In the genomic region with DNA sequence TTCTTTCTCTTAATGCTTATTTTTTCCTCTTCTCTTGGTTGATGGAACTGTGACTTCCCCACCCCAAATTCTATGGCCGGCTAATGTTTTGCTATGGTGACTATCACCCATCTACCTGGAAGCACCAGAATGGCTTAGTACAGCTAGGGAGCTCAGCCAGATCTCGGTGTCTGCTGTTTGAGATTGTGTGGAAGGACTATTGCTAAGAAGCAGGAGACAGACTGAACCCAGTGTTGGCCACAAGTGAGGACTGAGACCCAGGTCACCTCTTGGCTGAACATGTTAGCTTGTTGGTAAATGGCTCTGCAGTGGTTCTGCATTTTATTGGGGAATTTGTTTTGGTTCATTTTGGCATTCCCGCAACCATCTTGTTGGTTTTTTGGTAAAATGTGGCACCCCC, we compare ENCODE assay signal across 9 cellular contexts. TPM values are rescaled to one million over a fixed set of nuclear protein-coding genes. Genes with fewer than 3 reads are reported as not detected.
DNase-seq lines count a peak whose midpoint lies in the region; ATAC-seq and TF ChIP-seq lines count a peak whose summit lies in the region.
"Had no signal": no experiment of that assay in that cellular context is flagged by ENCODE, and none has a peak within 500 bp of the region (broad histone marks: within the 10 kb centered on the region; RNA-seq: fewer than 3 reads in every experiment).

No MANE protein-coding gene starts in this region.

- WGBS in HUES64: 60% methylated on average over 2 of the region's 3 CpGs

- TF ChIP-seq CTCF in AG04449 (IDR thresholded peaks at IDR 0.05; ENCODE audit: insufficient read depth, low read length, missing control alignments) (no peak), chondrocyte (IDR thresholded peaks at IDR 0.05) (no peak)

- in situ Hi-C loops in ACHN (cut with HindIII; ENCODE audit: low pct_ligation_motif_present, low pct_unique_long_range_greater_than_20kb, low sequenced_read_pairs): no loop called here

- H3K4me3 ChIP-seq in AG04449 (ENCODE audit: low read depth, low read length): peak overlapping the region; percentile 46
- peak overlapping the region; percentile 63 for H3K4me3 ChIP-seq in HUES64 (ENCODE audit: low read length)
- peak overlapping the region; percentile 8 for H3K4me3 ChIP-seq in naive thymus-derived CD4-positive, alpha-beta T cell (ENCODE audit: low read length)

- H3K27me3 Mint-ChIP-seq in chondrocyte (ENCODE audit: low read depth): no peaks in the 10 kb centered on the region
- H3K27me3 Mint-ChIP-seq in naive thymus-derived CD4-positive, alpha-beta T cell: peaks cover 0 to 14% (median 0%) of the 10 kb centered on the region in 5 donors

- peak overlapping the region; percentile 27 for H3K9ac ChIP-seq in HUES64 (ENCODE audit: low read depth, low read length)

- ATAC-seq in naive thymus-derived CD4-positive, alpha-beta T cell: no peak
- ATAC-seq in GM18505 (IDR thresholded peaks at IDR 0.05; ENCODE audit: unreplicated experiment) (no peak), GM21529 (IDR thresholded peaks at IDR 0.05; ENCODE audit: unreplicated experiment) (no peak)

- no peak for TF ChIP-seq POLR2A in GM18505 (IDR thresholded peaks at IDR 0.05; ENCODE audit: borderline replicate concordance, extremely low read depth, insufficient read depth, insufficient read length)

- peak overlapping the region; percentile 97 for H3K27ac Mint-ChIP-seq in chondrocyte (ENCODE audit: unreplicated experiment)
- H3K27ac Mint-ChIP-seq in naive thymus-derived CD4-positive, alpha-beta T cell: peak overlapping the region; percentile 68 to 99 (median 94)

- DNase-seq in AG04449 (ENCODE audit: low read depth, low spot score) (no peak), chondrocyte (ENCODE audit: low spot score) (peak; percentile 15), DMS153 treated with DMSO at 0.1 percent for 48 hours (lab: John Stamatoyannopoulos, UW; ENCODE audit: unreplicated experiment) (no peak), ACHN (no peak)
- DNase-seq in naive thymus-derived CD4-positive, alpha-beta T cell: no peak
- DNase-seq: stimulated activated CD4-positive, alpha-beta T cell treated with anti-CD3 and anti-CD28 coated beads, Interleukin-4, amount 100 ng/mL, for 4 hours had no signal

- no peaks in the 10 kb centered on the region for H3K9me3 ChIP-seq in HUES64 (ENCODE audit: insufficient read depth, low read depth, low read length)
- no peaks in the 10 kb centered on the region for H3K9me3 ChIP-seq in naive thymus-derived CD4-positive, alpha-beta T cell (ENCODE audit: control insufficient read depth in 2 of 3, low read length in 3 of 3)

- intact Hi-C loops in naive thymus-derived CD4-positive, alpha-beta T cell (cut with micrococcal nuclease): loop anchor here (5.0 to 10.0 kb wide), 9 partner anchors 36 to 1548 kb away; partner anchors contain the start of genes FNBP1 (in 1 of the 2), SETX (in 1 of the 2) and TSC1 (in 1 of the 2)

- no peaks in the 10 kb centered on the region for H3K27me3 ChIP-seq in HUES64 (ENCODE audit: insufficient read depth, low read length)
- no peaks in the 10 kb centered on the region for H3K27me3 ChIP-seq in naive thymus-derived CD4-positive, alpha-beta T cell (ENCODE audit: control insufficient read depth in 2 of 2, insufficient read depth in 2 of 2, low read length in 2 of 2)

- CTCF ChIA-PET in AG04449 (lab: Yijun Ruan, JAX): interaction anchor here (1.1 to 1.7 kb wide), 5 partner anchors 9 to 37 kb away, joined by 3 to 5 read pairs (median 4); no protein-coding TSS in a partner anchor
- CTCF ChIA-PET in naive thymus-derived CD4-positive, alpha-beta T cell (lab: Charles Lee): interaction anchor here (0.7 kb wide), 2 partner anchors 25 to 182 kb away, joined by 3 read pairs; no protein-coding TSS in a partner anchor

- H3K9me3 Mint-ChIP-seq in chondrocyte (ENCODE audit: low read depth): no peaks in the 10 kb centered on the region
- H3K9me3 Mint-ChIP-seq in naive thymus-derived CD4-positive, alpha-beta T cell: peaks cover 0 to 1% (median 0%) of the 10 kb centered on the region in 11 donors

- peaks cover 66% of the 10 kb centered on the region for H3K4me1 Mint-ChIP-seq in chondrocyte (ENCODE audit: low read depth)
- H3K4me1 Mint-ChIP-seq in naive thymus-derived CD4-positive, alpha-beta T cell: peaks cover 59 to 74% (median 70%) of the 10 kb centered on the region in 7 donors

- H3K4me1 ChIP-seq in HUES64 (ENCODE audit: insufficient read depth, low read length): peaks cover 43% of the 10 kb centered on the region
- peaks cover 56 to 66% of the 10 kb centered on the region in 2 donors for H3K4me1 ChIP-seq in naive thymus-derived CD4-positive, alpha-beta T cell (ENCODE audit: control insufficient read depth in 2 of 2, insufficient read depth in 2 of 2, low read length in 2 of 2)

- peak overlapping the region; percentile 48 for H3K27ac ChIP-seq in HUES64 (ENCODE audit: low read depth, low read length)
- H3K27ac ChIP-seq in naive thymus-derived CD4-positive, alpha-beta T cell (ENCODE audit: low read depth, low read length): peak overlapping the region; percentile 93

- POLR2A ChIA-PET in AG04449 (lab: Yijun Ruan, JAX): interaction anchor here (1.0 to 1.2 kb wide), 3 partner anchors 9 to 217 kb away, joined by 3 read pairs; no protein-coding TSS in a partner anchor
- POLR2A ChIA-PET in naive thymus-derived CD4-positive, alpha-beta T cell (lab: Charles Lee): interaction anchor here (0.6 to 5.6 kb wide), 11 partner anchors 10 to 339 kb away, joined by 3 to 64 read pairs (median 3); partner anchors contain the start of gene NUP214

- H3K4me3 Mint-ChIP-seq in chondrocyte (ENCODE audit: unreplicated experiment): peak overlapping the region; percentile 93
- H3K4me3 Mint-ChIP-seq in naive thymus-derived CD4-positive, alpha-beta T cell: peak overlapping the region; percentile 87 to 99 (median 94)

- peaks cover 8% of the 10 kb centered on the region for H3K36me3 ChIP-seq in HUES64 (ENCODE audit: insufficient read depth, low read length)
- H3K36me3 ChIP-seq in naive thymus-derived CD4-positive, alpha-beta T cell (ENCODE audit: control insufficient read depth in 2 of 3, insufficient read depth in 3 of 3, low read length in 3 of 3): no peaks in the 10 kb centered on the region

- no peaks in the 10 kb centered on the region for H3K36me3 Mint-ChIP-seq in chondrocyte (ENCODE audit: low read depth)
- H3K36me3 Mint-ChIP-seq in naive thymus-derived CD4-positive, alpha-beta T cell: peaks cover 0 to 22% (median 0%) of the 10 kb centered on the region in 5 donors

RNA-seq across cellular contexts. Expression of gene PRRC2B, which starts 2.7 kb away (rescaled TPM):
- 85.6 TPM for polyA plus RNA-seq in HUES64 (2013, experiment 1 of 2)
- 111 TPM for polyA plus RNA-seq in HUES64 (2013, experiment 2 of 2)
- 233 to 235 TPM (median 235 TPM) in 3 replicates for total RNA-seq in chondrocyte
- total RNA-seq in naive thymus-derived CD4-positive, alpha-beta T cell: 100 to 1,000 TPM; 208 to 382 (median 272) TPM
- polyA plus RNA-seq in naive thymus-derived CD4-positive, alpha-beta T cell: 10 to 100 TPM; 29.8 to 62.4 TPM

Comparison
In these comparisons a context has a peak if more than half of its experiments do, and no peak if none do; other contexts are left out.
1. H3K4me3 ChIP-seq: peak in every context shown above with its lines; median percentile 63 in HUES64; 46 in AG04449; 8 in naive thymus-derived CD4-positive, alpha-beta T cell.